Comparison of ENCODE assay signal across 1 cellular context in genomic region chr22:40613025-40613424, GRCh38.
TF ChIP-seq lines count a peak whose summit lies in the region.

No MANE protein-coding gene starts in this region.

TF ChIP-seq in WTC11, 78 proteins besides CTCF, POLR2A, EP300 and RAD21 (continued from another document):
- TF ChIP-seq E2F4 (CRISPR knock-in tag; IDR thresholded peaks at IDR 0.05; ENCODE audit: borderline replicate concordance, low read depth) (no peak), GABPB1 (CRISPR knock-in tag; IDR thresholded peaks at IDR 0.05) (no peak), ZNF425 (CRISPR knock-in tag; conservative IDR thresholded peaks at IDR 0.05) (no peak), NR3C1 (CRISPR knock-in tag; conservative IDR thresholded peaks at IDR 0.05; ENCODE audit: low read depth) (no peak)
- TF ChIP-seq, protein P1, sequence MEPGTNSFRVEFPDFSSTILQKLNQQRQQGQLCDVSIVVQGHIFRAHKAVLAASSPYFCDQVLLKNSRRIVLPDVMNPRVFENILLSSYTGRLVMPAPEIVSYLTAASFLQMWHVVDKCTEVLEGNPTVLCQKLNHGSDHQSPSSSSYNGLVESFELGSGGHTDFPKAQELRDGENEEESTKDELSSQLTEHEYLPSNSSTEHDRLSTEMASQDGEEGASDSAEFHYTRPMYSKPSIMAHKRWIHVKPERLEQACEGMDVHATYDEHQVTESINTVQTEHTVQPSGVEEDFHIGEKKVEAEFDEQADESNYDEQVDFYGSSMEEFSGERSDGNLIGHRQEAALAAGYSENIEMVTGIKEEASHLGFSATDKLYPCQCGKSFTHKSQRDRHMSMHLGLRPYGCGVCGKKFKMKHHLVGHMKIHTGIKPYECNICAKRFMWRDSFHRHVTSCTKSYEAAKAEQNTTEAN (CRISPR knock-in tag; IDR thresholded peaks at IDR 0.05), result no peak
